8 cellular contexts compared by ENCODE assay signal in the genomic region with DNA sequence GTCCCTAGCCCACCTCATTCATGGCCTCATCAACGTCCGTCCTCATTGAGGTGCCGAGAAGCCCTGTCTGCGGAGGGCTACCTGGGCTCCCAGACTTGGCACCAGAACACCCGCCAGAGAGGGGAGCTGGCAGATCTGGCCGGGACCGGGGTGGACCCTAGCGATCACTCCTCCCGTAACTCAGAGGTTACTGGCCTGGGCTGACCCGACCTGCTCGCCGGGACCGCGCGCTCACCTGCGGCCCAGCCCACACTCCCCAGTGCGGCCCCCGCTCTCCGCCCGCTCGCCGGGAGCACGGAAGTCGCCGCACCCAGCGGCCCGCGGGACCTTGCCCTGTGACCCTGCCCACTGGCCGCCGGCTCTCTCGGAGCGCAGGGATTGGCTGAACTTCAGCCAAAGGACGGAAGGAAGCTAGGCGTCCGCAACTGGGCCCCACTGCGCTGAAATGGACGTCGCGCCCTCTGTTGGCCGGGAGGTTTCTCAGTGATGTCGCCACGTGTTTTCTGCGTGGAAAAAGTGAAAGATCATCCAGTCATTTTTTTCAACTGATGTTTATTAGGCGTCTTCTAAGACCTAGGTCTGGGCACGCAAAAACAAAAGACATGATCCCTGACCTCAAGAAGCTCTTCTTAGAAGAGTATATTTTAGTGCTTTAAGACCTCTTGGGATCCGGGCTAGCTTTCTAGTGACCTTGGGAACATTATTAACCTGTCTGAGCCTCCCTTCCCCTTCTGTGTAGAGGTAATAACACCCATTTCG. TPM values are rescaled to one million over a fixed set of nuclear protein-coding genes. Genes with fewer than 3 reads are reported as not detected.
A peak's percentile ranks its signal among the peaks of the same experiment; 100 is the strongest.
DNase-seq lines count a peak whose midpoint lies in the region; ATAC-seq and TF ChIP-seq lines count a peak whose summit lies in the region.

TSS of gene SMIM12 (minus strand) at position 308 of the 759 bp plus-strand sequence. CDS start 3,772 bp downstream, outside the sequence.

- peaks cover 49% of the 10 kb centered on the region for H3K79me2 ChIP-seq in GM23248 (ENCODE audit: insufficient read depth)
- H3K79me2 ChIP-seq in fibroblast of lung (ENCODE audit: control insufficient read depth, insufficient read depth, low read length), result peaks cover 35% of the 10 kb centered on the region

- H3K9me3 ChIP-seq in GM23248 (ENCODE audit: low read depth) (no peaks in the 10 kb centered on the region), fibroblast of lung (ENCODE audit: control insufficient read depth, insufficient read depth, low read depth, low read length) (no peaks in the 10 kb centered on the region)

- H3K27me3 ChIP-seq in GM23248 (replicated peaks; ENCODE audit: insufficient read depth) (no peaks in the 10 kb centered on the region; the same call in 1 of the 2 replicates), fibroblast of lung (ENCODE audit: control insufficient read depth, insufficient read depth, low read length) (peaks cover 1% of the 10 kb centered on the region)

- POLR2A ChIA-PET in RWPE1 (lab: Yijun Ruan, JAX; ENCODE audit: low non-redundant PET), result interaction anchor here (0.6 to 1.0 kb wide), 4 partner anchors 10 to 967 kb away, joined by 3 to 6 read pairs (median 4); no protein-coding TSS in a partner anchor
- POLR2A ChIA-PET in naive thymus-derived CD8-positive, alpha-beta T cell (lab: Charles Lee), result interaction anchor here (0.7 to 2.2 kb wide), 5 partner anchors 8 to 333 kb away, joined by 4 to 14 read pairs (median 5); partner anchors contain the start of genes SFPQ, TMEM35B and ZMYM6

- H3K9me3 Mint-ChIP-seq in activated T-helper 17 cell treated with anti-CD3 and anti-CD28 coated beads, Interleukin-2, amount 50 U/mL, for 72 hours, result no peaks in the 10 kb centered on the region
- no peaks in the 10 kb centered on the region for H3K9me3 Mint-ChIP-seq in naive thymus-derived CD8-positive, alpha-beta T cell

- TF ChIP-seq CTCF in RWPE1 (conservative IDR thresholded peaks at IDR 0.05; ENCODE audit: low read depth), result peak; percentile 91
- peak; percentile 84 to 86 for TF ChIP-seq CTCF in fibroblast of lung (conservative IDR thresholded peaks at IDR 0.05 in 1 of 2, IDR thresholded peaks at IDR 0.05 in 1 of 2; ENCODE audit: low read depth in 1 of 2, low read length in 2 of 2)

- H3K27me3 Mint-ChIP-seq in activated T-helper 17 cell treated with anti-CD3 and anti-CD28 coated beads, Interleukin-2, amount 50 U/mL, for 72 hours, result no peaks in the 10 kb centered on the region
- no peaks in the 10 kb centered on the region for H3K27me3 Mint-ChIP-seq in naive thymus-derived CD8-positive, alpha-beta T cell

- 3% methylated on average over 33 to 47 of the region's 47 CpGs for WGBS in GM23248 (ENCODE audit: low coverage in 1 of 2, low lambda C conversion rate in 2 of 2, missing lambda C conversion rate in 2 of 2), 2 experiments

- H3K4me1 Mint-ChIP-seq in activated T-helper 17 cell treated with anti-CD3 and anti-CD28 coated beads, Interleukin-2, amount 50 U/mL, for 72 hours, result peaks cover 44% of the 10 kb centered on the region
- H3K4me1 Mint-ChIP-seq in naive thymus-derived CD8-positive, alpha-beta T cell, result peaks cover 41 to 69% (median 66%) of the 10 kb centered on the region in 4 donors

- H4K20me1 ChIP-seq in GM23248 (ENCODE audit: insufficient read depth) (0 out of 2 replicates have a peak, but pooled peaks cover 6% of the 10 kb centered on the region), fibroblast of lung (ENCODE audit: control insufficient read depth, extremely low read depth, insufficient read depth, low read length) (no peaks in the 10 kb centered on the region)

- H3K9ac ChIP-seq in GM23248 (peak within 1 kb of the TSS; percentile 93), fibroblast of lung (ENCODE audit: insufficient read depth, low read length) (peak within 1 kb of the TSS; percentile 90)

- CTCF ChIA-PET in RWPE1 (lab: Yijun Ruan, JAX), result interaction anchor here (0.5 to 1.2 kb wide), 9 partner anchors 9 to 899 kb away, joined by 3 to 10 read pairs (median 5); no protein-coding TSS in a partner anchor

- H3K36me3 Mint-ChIP-seq in activated T-helper 17 cell treated with anti-CD3 and anti-CD28 coated beads, Interleukin-2, amount 50 U/mL, for 72 hours (ENCODE audit: low read depth), result peaks cover 24% of the 10 kb centered on the region
- H3K36me3 Mint-ChIP-seq in naive thymus-derived CD8-positive, alpha-beta T cell, result peaks cover 0 to 16% (median 4%) of the 10 kb centered on the region in 3 donors

- H2AFZ ChIP-seq in GM23248, result peak within 1 kb of the TSS; percentile 99
- peak within 1 kb of the TSS; percentile 79 for H2AFZ ChIP-seq in fibroblast of lung (ENCODE audit: low read length)

- peak within 1 kb of the TSS; percentile 69 for H3K27ac ChIP-seq in GM23248
- H3K27ac ChIP-seq in RWPE1, result peak within 1 kb of the TSS; percentile 78
- H3K27ac ChIP-seq in fibroblast of lung (ENCODE audit: insufficient read depth, low read length), result peak within 1 kb of the TSS; percentile 96

- peak; percentile 99 for ATAC-seq in activated T-helper 17 cell treated with anti-CD3 and anti-CD28 coated beads, Interleukin-2, amount 50 U/mL, for 72 hours (replicated peaks)
- peak; percentile 90 to 96 for ATAC-seq in naive thymus-derived CD8-positive, alpha-beta T cell

- H3F3A ChIP-seq in GM23248 (ENCODE audit: insufficient read depth), result peaks cover 4% of the 10 kb centered on the region; the same call in 1 of the 2 replicates

- H3K4me1 ChIP-seq in GM23248 (ENCODE audit: insufficient read depth), result peaks cover 13% of the 10 kb centered on the region
- H3K4me1 ChIP-seq in fibroblast of lung (ENCODE audit: control insufficient read depth, extremely low read depth, insufficient read depth, low read length), result peaks cover 7% of the 10 kb centered on the region

- no peaks in the 10 kb centered on the region for H3K9me2 ChIP-seq in GM23248 (ENCODE audit: insufficient read depth)

- H3K4me2 ChIP-seq in GM23248 (ENCODE audit: unreplicated experiment), result peak within 1 kb of the TSS; percentile 96
- H3K4me2 ChIP-seq in fibroblast of lung (ENCODE audit: extremely low read depth, insufficient read depth, low read length), result peak within 1 kb of the TSS; percentile 89

- DNase-seq in Daoy (ENCODE audit: low read depth) (peak; percentile 95), GM23248 (peak; percentile 98), LHCN-M2 (ENCODE audit: low read depth) (peak; percentile 92), RWPE1 (ENCODE audit: low spot score) (peak; percentile 97), fibroblast of lung (ENCODE audit: low read depth in 2 of 2) (peak; percentile 91 to 95)
- peak; percentile 69 to 90 (median 79) for DNase-seq in naive thymus-derived CD8-positive, alpha-beta T cell
- DNase-seq in stimulated activated naive CD4-positive, alpha-beta T cell (lab: John Stamatoyannopoulos, UW), result peak; percentile 57 to 83 (median 72)

- in situ Hi-C loops in GM23248 (cut with MboI), result no loop called here

- H3K36me3 ChIP-seq in GM23248 (ENCODE audit: low read depth) (no peaks in the 10 kb centered on the region), fibroblast of lung (ENCODE audit: control insufficient read depth, insufficient read depth, low read length) (peaks cover 2% of the 10 kb centered on the region)

- H3K4me3 ChIP-seq in GM23248 (peak within 1 kb of the TSS; percentile 88), fibroblast of lung (replicated peaks in 1 of 4; ENCODE audit: control extremely low read depth in 1 of 4, insufficient read depth in 1 of 4, low read depth in 3 of 4, low read length in 4 of 4) (peak within 1 kb of the TSS; percentile 84 to 98 (median 93))

- peak within 1 kb of the TSS; percentile 100 for H3K4me3 Mint-ChIP-seq in activated T-helper 17 cell treated with anti-CD3 and anti-CD28 coated beads, Interleukin-2, amount 50 U/mL, for 72 hours
- peak within 1 kb of the TSS; percentile 82 to 98 (median 96) for H3K4me3 Mint-ChIP-seq in naive thymus-derived CD8-positive, alpha-beta T cell

- peak within 1 kb of the TSS; percentile 99 for H3K27ac Mint-ChIP-seq in activated T-helper 17 cell treated with anti-CD3 and anti-CD28 coated beads, Interleukin-2, amount 50 U/mL, for 72 hours
- H3K27ac Mint-ChIP-seq in naive thymus-derived CD8-positive, alpha-beta T cell, result peak within 1 kb of the TSS; percentile 91 to 99 (median 96)

RNA-seq across cellular contexts. Expression of gene SMIM12, which starts in this region (rescaled TPM):
- 25.1 and 45.4 TPM in 2 replicates for total RNA-seq in Daoy (2014; rRNA removed; shearing (Covaris generic))
- 17.9 and 20.4 TPM in 2 replicates for total RNA-seq in GM23248 (2014; rRNA removed; shearing (Covaris generic))
- polyA plus RNA-seq in GM23248 (2016; fragmentation: Nextera tagmentation; extraction: Ambion mirVana), result 50.1 and 51.6 TPM in 2 replicates
- total RNA-seq in LHCN-M2 (2014; rRNA removed), result 36.4 and 37.5 TPM in 2 replicates
- polyA plus RNA-seq in LHCN-M2 (2012), result 42.5 TPM
- 10 to 100 TPM; 30.3 to 60.0 TPM for total RNA-seq in activated T-helper 17 cell treated with anti-CD3 and anti-CD28 coated beads, Interleukin-2, amount 50 U/mL, for 72 hours
- 14.4 and 18.2 TPM in 2 replicates for total RNA-seq in fibroblast of lung
- 59.7 and 66.0 TPM in 2 replicates for polyA plus RNA-seq in fibroblast of lung
- 46.1 and 54.2 TPM in 2 replicates for polyA plus RNA-seq in fibroblast of lung (2012)
- polyA minus RNA-seq in fibroblast of lung (ENCODE audit: low replicate concordance), result 30.2 and 42.5 TPM in 2 replicates
- 10 to 100 TPM; 40.9 to 42.2 TPM for total RNA-seq in naive thymus-derived CD8-positive, alpha-beta T cell
- polyA plus RNA-seq in naive thymus-derived CD8-positive, alpha-beta T cell, result 10 to 100 TPM; 59.1 to 77.3 (median 71.7) TPM

Comparison
In these comparisons a context has a peak if more than half of its experiments do, and no peak if none do; other contexts are left out.
1. Peak in every context shown above with its lines: DNase-seq, ATAC-seq, H3K4me3 ChIP-seq and H3K27ac ChIP-seq.